Comparison of ENCODE assay signal across 20 cellular contexts in genomic region chr17:5362162-5362811, GRCh38. TPM values are rescaled to one million over a fixed set of nuclear protein-coding genes. Genes with fewer than 3 reads are reported as not detected.
DNase-seq lines count a peak whose midpoint lies in the region; ATAC-seq and TF ChIP-seq lines count a peak whose summit lies in the region.
"Had no signal": no experiment of that assay in that cellular context is flagged by ENCODE, and none has a peak within 500 bp of the region (broad histone marks: within the 10 kb centered on the region; RNA-seq: fewer than 3 reads in every experiment).

No MANE protein-coding gene starts in this region.

- in situ Hi-C loops in Panc1 (cut with HindIII; ENCODE audit: low pct_unique_long_range_greater_than_20kb, low sequenced_read_pairs), result no loop called here

- CTCF ChIA-PET in Panc1 (lab: Charles Lee), result no interaction called here

- no peaks in the 10 kb centered on the region for H3K27me3 ChIP-seq in Panc1 (ENCODE audit: control insufficient read depth, insufficient read depth, low read length)

- no peak for DNase-seq in activated naive CD8-positive, alpha-beta T cell treated with anti-CD3 and anti-CD28 coated beads, Interleukin-2, amount 50 U/mL, for 24 hours
- DNase-seq in activated naive CD8-positive, alpha-beta T cell treated with anti-CD3 and anti-CD28 coated beads for 36 hours, result no peak
- no peak for DNase-seq in Panc1 (ENCODE audit: low read depth, low spot score)
- DNase-seq in iPS-NIHi11 (ENCODE audit: low spot score), result peak; percentile 8
- no peak for DNase-seq in NCI-H2107 (lab: John Stamatoyannopoulos, UW)
- no peak for DNase-seq in islet precursor cell
- DNase-seq: CD4-positive, alpha-beta memory T cell; DMS153; GDM1; GM23248; HFFc6; NCI-H1436 treated with DMSO at 0.1 percent for 48 hours; NCI-H510A treated with DMSO at 0.1 percent for 48 hours; NCI-H774; RPMI8226; SHP77 treated with DMSO at 0.1 percent for 48 hours; SK-N-SH had no signal

- peaks cover 36% of the 10 kb centered on the region for H3K36me3 Mint-ChIP-seq in activated naive CD8-positive, alpha-beta T cell treated with anti-CD3 and anti-CD28 coated beads, Interleukin-2, amount 50 U/mL, for 24 hours (ENCODE audit: low read depth)
- H3K36me3 Mint-ChIP-seq in activated naive CD8-positive, alpha-beta T cell treated with anti-CD3 and anti-CD28 coated beads for 36 hours, result peaks cover 14% of the 10 kb centered on the region

- H3K4me3 ChIP-seq in Panc1 (ENCODE audit: low read depth in 2 of 2, low read length in 2 of 2), result no peak overlapping the region
- H3K4me3 ChIP-seq: A549, GM23248 had no signal

- ATAC-seq in activated naive CD8-positive, alpha-beta T cell treated with anti-CD3 and anti-CD28 coated beads, Interleukin-2, amount 50 U/mL, for 24 hours, result no peak
- ATAC-seq in Panc1 (no peak), GM21390 (IDR thresholded peaks at IDR 0.05; ENCODE audit: unreplicated experiment) (no peak)
- no peak for ATAC-seq in activated CD4-positive, CD25-positive, alpha-beta regulatory T cell treated with anti-CD3 and anti-CD28 coated beads, Interleukin-2, amount 50 U/mL, for 24 hours
- ATAC-seq: A549 had no signal

- POLR2A ChIA-PET in Panc1 (lab: Charles Lee), result no interaction called here

- H3K9me3 ChIP-seq in Panc1 (ENCODE audit: control insufficient read depth, insufficient read depth, low read depth, low read length), result no peaks in the 10 kb centered on the region
- H3K9me3 ChIP-seq: A549, SK-N-SH had no signal

- no peak overlapping the region for H3K27ac ChIP-seq in Panc1 (ENCODE audit: low read length)
- H3K27ac ChIP-seq: A549, GM23248 had no signal

- H3K4me3 Mint-ChIP-seq in activated naive CD8-positive, alpha-beta T cell treated with anti-CD3 and anti-CD28 coated beads, Interleukin-2, amount 50 U/mL, for 24 hours, result no peak overlapping the region
- no peak overlapping the region for H3K4me3 Mint-ChIP-seq in activated naive CD8-positive, alpha-beta T cell treated with anti-CD3 and anti-CD28 coated beads for 36 hours
- H3K4me3 Mint-ChIP-seq: CD4-positive, alpha-beta memory T cell; HFFc6 had no signal

- no peaks in the 10 kb centered on the region for H3K4me1 Mint-ChIP-seq in activated naive CD8-positive, alpha-beta T cell treated with anti-CD3 and anti-CD28 coated beads, Interleukin-2, amount 50 U/mL, for 24 hours
- H3K4me1 Mint-ChIP-seq in activated naive CD8-positive, alpha-beta T cell treated with anti-CD3 and anti-CD28 coated beads for 36 hours, result no peaks in the 10 kb centered on the region

- peaks cover 4% of the 10 kb centered on the region for H3K36me3 ChIP-seq in Panc1 (ENCODE audit: control insufficient read depth, insufficient read depth, low read length)

- H3K27me3 Mint-ChIP-seq in activated naive CD8-positive, alpha-beta T cell treated with anti-CD3 and anti-CD28 coated beads, Interleukin-2, amount 50 U/mL, for 24 hours, result no peaks in the 10 kb centered on the region
- H3K27me3 Mint-ChIP-seq in activated naive CD8-positive, alpha-beta T cell treated with anti-CD3 and anti-CD28 coated beads for 36 hours, result no peaks in the 10 kb centered on the region
- H3K27me3 Mint-ChIP-seq: CD4-positive, alpha-beta memory T cell had no signal

- BruUV-seq in Panc1 (replicated peaks; lab: Mats Ljungman, UMichigan), result TSS peak; percentile 45

- H3K4me1 ChIP-seq in Panc1 (ENCODE audit: control insufficient read depth, insufficient read depth, low read length), result no peaks in the 10 kb centered on the region
- H3K4me1 ChIP-seq: A549 had no signal

- intact Hi-C loops in Panc1 (cut with micrococcal nuclease; ENCODE audit: unreplicated experiment), result no loop called here

- no peaks in the 10 kb centered on the region for H3K9me3 Mint-ChIP-seq in activated naive CD8-positive, alpha-beta T cell treated with anti-CD3 and anti-CD28 coated beads, Interleukin-2, amount 50 U/mL, for 24 hours
- no peaks in the 10 kb centered on the region for H3K9me3 Mint-ChIP-seq in activated naive CD8-positive, alpha-beta T cell treated with anti-CD3 and anti-CD28 coated beads for 36 hours
- H3K9me3 Mint-ChIP-seq: CD4-positive, alpha-beta memory T cell; HFFc6 had no signal

- no peak for TF ChIP-seq CTCF in Panc1 (IDR thresholded peaks at IDR 0.05)

- peak overlapping the region; percentile 10 for H3K27ac Mint-ChIP-seq in activated naive CD8-positive, alpha-beta T cell treated with anti-CD3 and anti-CD28 coated beads, Interleukin-2, amount 50 U/mL, for 24 hours
- H3K27ac Mint-ChIP-seq in activated naive CD8-positive, alpha-beta T cell treated with anti-CD3 and anti-CD28 coated beads for 36 hours, result no peak overlapping the region
- H3K27ac Mint-ChIP-seq: HFFc6 had no signal

RNA-seq across cellular contexts. Expression of gene NUP88, which starts 57.2 kb away (rescaled TPM):
- total RNA-seq in activated naive CD8-positive, alpha-beta T cell treated with anti-CD3 and anti-CD28 coated beads for 36 hours, result 100 to 1,000 TPM; 144 to 160 TPM
- 50.5 TPM for total RNA-seq in Panc1 (2021; ENCODE audit: unreplicated experiment)
- 51.2 TPM for polyA plus RNA-seq in Panc1 (2012; ENCODE audit: insufficient read length)

RNA-seq across cellular contexts. Expression of gene RPAIN, which starts 57.7 kb away (rescaled TPM):
- 10 to 100 TPM; 58.3 to 59.4 TPM for total RNA-seq in activated naive CD8-positive, alpha-beta T cell treated with anti-CD3 and anti-CD28 coated beads for 36 hours
- 36.7 TPM for total RNA-seq in Panc1 (2021; ENCODE audit: unreplicated experiment)
- 34.5 TPM for polyA plus RNA-seq in Panc1 (2012; ENCODE audit: insufficient read length)
